ENCODE assay signal across 1 cellular context in genomic region chr14:66507181-66507721, GRCh38.
TF ChIP-seq lines count a peak whose summit lies in the region.

No MANE protein-coding gene starts in this region.

TF ChIP-seq in HCT116, 20 proteins besides CTCF, POLR2A, EP300 and RAD21 (continued from another document):
- no peak for TF ChIP-seq EZH2phosphoT487 (IDR thresholded peaks at IDR 0.05; ENCODE audit: borderline replicate concordance)
TF ChIP-seq in HCT116: peak in this region for 0.
